Comparison of ENCODE assay signal across 8 cellular contexts in genomic region chr2:108448678-108449409, GRCh38. TPM values are rescaled to one million over a fixed set of nuclear protein-coding genes. Genes with fewer than 3 reads are reported as not detected.
DNase-seq lines count a peak whose midpoint lies in the region; ATAC-seq and TF ChIP-seq lines count a peak whose summit lies in the region.

Gene GCC2 (plus strand): TSS chr2:108449206. CDS start chr2:108449275, 69 bp downstream.

- peaks cover 10 to 45% (median 29%) of the 10 kb centered on the region in 6 donors for H3K4me1 ChIP-seq in spleen

- peak; percentile 85 for DNase-seq in AG09319 (ENCODE audit: extremely low read depth, low read depth)
- peak; percentile 97 for DNase-seq in NCI-H345 (lab: John Stamatoyannopoulos, UW)
- peak; percentile 97 for DNase-seq in WTC11 (ENCODE audit: low spot score)
- peak; percentile 95 to 97 for DNase-seq in cardiac fibroblast (ENCODE audit: low read depth in 2 of 2)
- DNase-seq in inferior parietal cortex (ENCODE audit: extremely low spot score), result peak; percentile 95
- DNase-seq in spleen, result peak; percentile 98

- peak within 1 kb of the TSS; percentile 99 for H3K27ac Mint-ChIP-seq in WTC11

- no peaks in the 10 kb centered on the region for H3K27me3 ChIP-seq in spleen (replicated peaks in 1 of 7)

- no peaks in the 10 kb centered on the region for H3K27me3 Mint-ChIP-seq in WTC11 (ENCODE audit: low read depth)

- H3K36me3 ChIP-seq in spleen, result peaks cover 0 to 34% (median 15%) of the 10 kb centered on the region in 6 donors

- peak; percentile 51 to 83 (median 75) for TF ChIP-seq POLR2A in spleen (IDR thresholded peaks at IDR 0.05)

- WGBS in spleen, 5 donors, result 0 to 2% (median 1%) methylated on average over 31 to 55 of the region's 55 CpGs

- H3K4me1 Mint-ChIP-seq in WTC11, result peaks cover 24% of the 10 kb centered on the region

- no peak for TF ChIP-seq CTCF in AG09319 (IDR thresholded peaks at IDR 0.05; ENCODE audit: low read depth, low read length)
- no peak for TF ChIP-seq CTCF in WTC11 (IDR thresholded peaks at IDR 0.05)
- no peak for TF ChIP-seq CTCF in cardiac fibroblast (IDR thresholded peaks at IDR 0.05; ENCODE audit: low read depth, low read length)
- TF ChIP-seq CTCF in spleen (IDR thresholded peaks at IDR 0.05 in 8 of 11, conservative IDR thresholded peaks at IDR 0.05 in 3 of 11), result peak in 2 of 11 experiments; percentile 11 to 25

- H3K9me3 ChIP-seq in spleen, result no peaks in the 10 kb centered on the region

- peak within 1 kb of the TSS; percentile 83 to 96 (median 92) for H3K27ac ChIP-seq in spleen

- CTCF ChIA-PET in WTC11 (lab: Charles Lee), result interaction anchor here (0.8 to 1.7 kb wide), 3 partner anchors 66 to 512 kb away, joined by 3 to 4 read pairs (median 3); no protein-coding TSS in a partner anchor

- intact Hi-C loops in spleen (cut with DNase I; ENCODE audit: low total_unique reads), result loop anchor here (10.0 kb wide), 1 partner anchor 176 kb away; no protein-coding TSS in a partner anchor

- H3K4me3 Mint-ChIP-seq in WTC11, result peak within 1 kb of the TSS; percentile 94

- peaks cover 9% of the 10 kb centered on the region for H3K9me3 Mint-ChIP-seq in WTC11

- H3K4me3 ChIP-seq in cardiac fibroblast (replicated peaks in 1 of 2; ENCODE audit: low read depth in 2 of 2, low read length in 2 of 2), result peak within 1 kb of the TSS; percentile 94 to 95
- peak within 1 kb of the TSS; percentile 56 to 92 (median 80) for H3K4me3 ChIP-seq in spleen

- POLR2A ChIA-PET in WTC11 (lab: Charles Lee), result interaction anchor here (0.7 to 1.3 kb wide), 4 partner anchors 46 to 126 kb away, joined by 3 to 4 read pairs (median 4); no protein-coding TSS in a partner anchor

- peaks cover 35% of the 10 kb centered on the region for H3K36me3 Mint-ChIP-seq in WTC11

- ATAC-seq in GM19025 (IDR thresholded peaks at IDR 0.05; ENCODE audit: low read depth, unreplicated experiment) (peak; percentile 99), HG03280 (IDR thresholded peaks at IDR 0.05; ENCODE audit: unreplicated experiment) (peak; percentile 99), WTC11 (peak; percentile 91)

TF ChIP-seq in WTC11, 78 proteins besides CTCF, POLR2A, EP300 and RAD21 (continues in another document):
- TF ChIP-seq ARID4B (CRISPR knock-in tag; IDR thresholded peaks at IDR 0.05; ENCODE audit: borderline replicate concordance) (peak; percentile 87; the same call in 1 of the 2 replicates), ZNF232 (CRISPR knock-in tag; IDR thresholded peaks at IDR 0.05) (peak; percentile 64; the same call in 1 of the 2 replicates), SMAD4 (CRISPR knock-in tag; IDR thresholded peaks at IDR 0.05) (0 out of 2 replicates have a peak, but pooled peaks have one; percentile 72), FOXK1 (CRISPR knock-in tag; IDR thresholded peaks at IDR 0.05) (peak; percentile 93), NR2C2 (CRISPR knock-in tag; IDR thresholded peaks at IDR 0.05) (peak; percentile 95), ELF4 (CRISPR knock-in tag; IDR thresholded peaks at IDR 0.05; ENCODE audit: low read depth) (no peak), ZBTB43 (CRISPR knock-in tag; IDR thresholded peaks at IDR 0.05) (peak; percentile 59; the same call in 1 of the 2 replicates), CREB1 (CRISPR knock-in tag; IDR thresholded peaks at IDR 0.05) (no peak), OVOL2 (CRISPR knock-in tag; IDR thresholded peaks at IDR 0.05; ENCODE audit: borderline replicate concordance) (no peak), RELA (CRISPR knock-in tag; IDR thresholded peaks at IDR 0.05; ENCODE audit: borderline replicate concordance) (no peak), FOXP4 (CRISPR knock-in tag; IDR thresholded peaks at IDR 0.05) (peak; percentile 53; the same call in 1 of the 2 replicates), ATF1 (CRISPR knock-in tag; IDR thresholded peaks at IDR 0.05) (0 out of 2 replicates have a peak, but pooled peaks have one; percentile 85), HMGXB4 (CRISPR knock-in tag; IDR thresholded peaks at IDR 0.05) (peak; percentile 66), FOXP1 (CRISPR knock-in tag; IDR thresholded peaks at IDR 0.05; ENCODE audit: borderline replicate concordance) (peak; percentile 71; the same call in 1 of the 2 replicates), ETV6 (CRISPR knock-in tag; IDR thresholded peaks at IDR 0.05) (peak; percentile 95), IRF1 (CRISPR knock-in tag; IDR thresholded peaks at IDR 0.05) (0 out of 2 replicates have a peak, but pooled peaks have one; percentile 14), SMAD3 (CRISPR knock-in tag; IDR thresholded peaks at IDR 0.05; ENCODE audit: borderline replicate concordance) (peak; percentile 45; the same call in 1 of the 2 replicates), ZNF121 (CRISPR knock-in tag; IDR thresholded peaks at IDR 0.05) (no peak), CREM (CRISPR knock-in tag; IDR thresholded peaks at IDR 0.05) (peak; percentile 88)

RNA-seq across cellular contexts. Expression of gene GCC2, which starts in this region (rescaled TPM):
- total RNA-seq in WTC11 (2021), result 45.1 to 66.5 TPM (median 48.0 TPM) in 3 replicates
- total RNA-seq in spleen, result 10 to 100 TPM; 47.0 to 82.6 (median 64.6) TPM
- polyA plus RNA-seq in spleen, result 10 to 100 TPM; 10.1 to 13.6 (median 10.6) TPM

Comparison
In these comparisons a context has a peak if more than half of its experiments do, and no peak if none do; other contexts are left out.
1. Peak in every context shown above with its lines: DNase-seq, ATAC-seq, H3K4me3 ChIP-seq and H3K27ac ChIP-seq.